In genomic region chr1:109879881-109880525, GRCh38 we compare ENCODE assay signal across 15 cellular contexts.
"Had no signal": no experiment of that assay in that cellular context is flagged by ENCODE, and none has a peak within 500 bp of the region (broad histone marks: within the 10 kb centered on the region; RNA-seq: fewer than 3 reads in every experiment).

No MANE protein-coding gene starts in this region.

- H3K9me3 ChIP-seq: heart left ventricle, ovary had no signal

- H3K4me3 Mint-ChIP-seq: activated naive CD8-positive, alpha-beta T cell treated with anti-CD3 and anti-CD28 coated beads, Interleukin-2, amount 10 ng/mL, durations not matched to agents 7 days and 5 days; natural killer cell had no signal

- H3K4me1 ChIP-seq: foreskin keratinocyte had no signal

- H3K9me3 Mint-ChIP-seq: activated naive CD8-positive, alpha-beta T cell treated with anti-CD3 and anti-CD28 coated beads, Interleukin-2, amount 10 ng/mL, durations not matched to agents 7 days and 5 days; natural killer cell had no signal

- H3K36me3 Mint-ChIP-seq: activated naive CD8-positive, alpha-beta T cell treated with anti-CD3 and anti-CD28 coated beads, Interleukin-2, amount 10 ng/mL, durations not matched to agents 7 days and 5 days; natural killer cell had no signal

- H3K27me3 ChIP-seq: foreskin keratinocyte, heart left ventricle, ovary had no signal

- DNase-seq: activated CD4-positive, alpha-beta T cell treated with anti-CD3 and anti-CD28 coated beads for 4 hours; activated effector memory CD4-positive, alpha-beta T cell treated with anti-CD3 and anti-CD28 coated beads, Interleukin-2, amount 50 U/mL, for 16 hours; activated naive CD8-positive, alpha-beta T cell treated with anti-CD3 and anti-CD28 coated beads, Interleukin-2, amount 10 ng/mL, durations not matched to agents 7 days and 5 days; activated T-cell treated with anti-CD3 and anti-CD28 coated beads, Interleukin-2, amount 50 U/mL, for 1 hour; anterior cingulate cortex; effector CD4-positive, alpha-beta T cell; foreskin keratinocyte; heart left ventricle; natural killer cell; ovary; retina; SIG-M5; stimulated activated CD4-positive, alpha-beta T cell treated with anti-CD3 and anti-CD28 coated beads, Interleukin-4, amount 100 ng/mL, for 4 hours; T-helper 9 cell had no signal

- H3K27ac ChIP-seq: foreskin keratinocyte, heart left ventricle, ovary, VCaP had no signal

- ATAC-seq: foreskin keratinocyte, heart left ventricle, natural killer cell had no signal

- H3K4me3 ChIP-seq: heart left ventricle, ovary had no signal

- H3K27ac Mint-ChIP-seq: natural killer cell had no signal

- H3K36me3 ChIP-seq: heart left ventricle, ovary had no signal

- H3K4me1 Mint-ChIP-seq: natural killer cell had no signal
